24 cellular contexts compared by ENCODE assay signal in genomic region chr3:149534082-149534481, GRCh38. TPM values are rescaled to one million over a fixed set of nuclear protein-coding genes. Genes with fewer than 3 reads are reported as not detected.
A peak's percentile ranks its signal among the peaks of the same experiment; 100 is the strongest.
DNase-seq lines count a peak whose midpoint lies in the region; ATAC-seq and TF ChIP-seq lines count a peak whose summit lies in the region.
"Had no signal": no experiment of that assay in that cellular context is flagged by ENCODE, and none has a peak within 500 bp of the region (broad histone marks: within the 10 kb centered on the region; RNA-seq: fewer than 3 reads in every experiment).

No MANE protein-coding gene starts in this region.

- H3K4me3 ChIP-seq in right atrium auricular region (no peak overlapping the region), heart right ventricle (no peak overlapping the region), gastroesophageal sphincter (no peak overlapping the region), skin epidermis (no peak overlapping the region)

- H3K27me3 ChIP-seq in right atrium auricular region (no peaks in the 10 kb centered on the region), heart right ventricle (no peaks in the 10 kb centered on the region), gastroesophageal sphincter (no peaks in the 10 kb centered on the region)

- intact Hi-C loops in heart right ventricle (cut with DNase I) (loop anchor here in 7 of 10 donors (5.0 to 10.0 kb wide), 5 partner anchors 33 to 183 kb away; partner anchors contain the start of gene WWTR1 (in 2 of the 7)), natural killer cell (cut with micrococcal nuclease) (loop anchor here (5.0 kb wide), 1 partner anchor 183 kb away; no protein-coding TSS in a partner anchor)

- H3K4me1 ChIP-seq in right atrium auricular region, result peaks cover 0 to 62% of the 10 kb centered on the region in 2 donors
- peaks cover 8 to 66% (median 47%) of the 10 kb centered on the region in 9 donors for H3K4me1 ChIP-seq in heart right ventricle
- H3K4me1 ChIP-seq in gastroesophageal sphincter, result peaks cover 28 to 99% (median 29%) of the 10 kb centered on the region in 3 donors

- H3K9me3 ChIP-seq in right atrium auricular region (no peaks in the 10 kb centered on the region), heart right ventricle (no peaks in the 10 kb centered on the region), gastroesophageal sphincter (no peaks in the 10 kb centered on the region)

- H3K4me3 Mint-ChIP-seq in natural killer cell, result no peak overlapping the region
- H3K4me3 Mint-ChIP-seq: memory B cell, T-cell had no signal

- TF ChIP-seq POLR2A in gastroesophageal sphincter (IDR thresholded peaks at IDR 0.05), result no peak

- H3K36me3 Mint-ChIP-seq in natural killer cell, result no peaks in the 10 kb centered on the region
- H3K36me3 Mint-ChIP-seq: CD14-positive monocyte, memory B cell, T-cell had no signal

- DNase-seq in right atrium auricular region (ENCODE audit: low spot score), result no peak
- DNase-seq in heart right ventricle, result no peak
- DNase-seq in activated CD4-positive, alpha-beta T cell treated with anti-CD3 and anti-CD28 coated beads, Interleukin-2, amount 50 U/mL, for 4 hours, result no peak
- no peak for DNase-seq in natural killer cell
- DNase-seq: ACHN; activated CD4-positive, alpha-beta T cell treated with anti-CD3 and anti-CD28 coated beads, Interleukin-2, amount 50 U/mL, for 48 hours; activated naive CD4-positive, alpha-beta T cell; DMS 273 treated with DMSO at 0.1 percent for 48 hours; foreskin fibroblast; Kasumi-1; T-cell; trophoblast cell; WERI-Rb-1 had no signal

- H3K9me3 Mint-ChIP-seq in natural killer cell, result no peaks in the 10 kb centered on the region
- H3K9me3 Mint-ChIP-seq: CD14-positive monocyte, memory B cell, T-cell had no signal

- peaks cover 4 to 23% of the 10 kb centered on the region in 2 donors for H3K27me3 Mint-ChIP-seq in natural killer cell (ENCODE audit: low read depth in 2 of 2)
- H3K27me3 Mint-ChIP-seq: memory B cell had no signal

- peak overlapping the region; percentile 36 to 53 for H3K27ac ChIP-seq in right atrium auricular region
- peak overlapping the region in 2 of 10 donors; percentile 2 to 5 for H3K27ac ChIP-seq in heart right ventricle
- peak overlapping the region; percentile 56 to 82 (median 76) for H3K27ac ChIP-seq in gastroesophageal sphincter
- H3K27ac ChIP-seq in skin epidermis, result peak overlapping the region in 12 of 21 experiments; percentile 2 to 81 (median 56)
- H3K27ac ChIP-seq: WERI-Rb-1 had no signal

- ATAC-seq in heart right ventricle, result no peak
- no peak for ATAC-seq in gastroesophageal sphincter
- ATAC-seq in HG03378 (IDR thresholded peaks at IDR 0.05; ENCODE audit: unreplicated experiment), result no peak
- ATAC-seq in GM21529 (IDR thresholded peaks at IDR 0.05; ENCODE audit: unreplicated experiment), result no peak
- ATAC-seq in natural killer cell, result no peak
- ATAC-seq: T-cell had no signal

- TF ChIP-seq CTCF in right atrium auricular region (IDR thresholded peaks at IDR 0.05) (no peak), heart right ventricle (IDR thresholded peaks at IDR 0.05) (no peak), gastroesophageal sphincter (IDR thresholded peaks at IDR 0.05) (no peak), natural killer cell (IDR thresholded peaks at IDR 0.05) (no peak)

- 96% methylated on average over 4 of the region's 4 CpGs for WGBS in heart right ventricle, 2 donors
- WGBS in gastroesophageal sphincter (ENCODE audit: low coverage in 1 of 2), 2 donors, result 93 to 100% methylated on average over 1 to 4 of the region's 4 CpGs

- no peak overlapping the region for H3K27ac Mint-ChIP-seq in natural killer cell
- H3K27ac Mint-ChIP-seq: CD14-positive monocyte, memory B cell, T-cell had no signal

- H3K4me1 Mint-ChIP-seq in natural killer cell, result peaks cover 18 to 19% of the 10 kb centered on the region in 2 donors

- H3K36me3 ChIP-seq in right atrium auricular region, result no peaks in the 10 kb centered on the region
- H3K36me3 ChIP-seq in heart right ventricle, result peaks cover 0 to 5% (median 0%) of the 10 kb centered on the region in 9 donors
- no peaks in the 10 kb centered on the region for H3K36me3 ChIP-seq in gastroesophageal sphincter
- H3K36me3 ChIP-seq: WERI-Rb-1 had no signal

- TF ChIP-seq EP300 in gastroesophageal sphincter (IDR thresholded peaks at IDR 0.05), result no peak

RNA-seq across cellular contexts. Expression of gene TM4SF4, which starts 59.6 kb away (rescaled TPM):
- total RNA-seq in right atrium auricular region (not detected), heart right ventricle (not detected), gastroesophageal sphincter (1 to 10 TPM in 3 of 4 donors, not detected in 1; 1.3 to 3.2 (median 2.2) TPM), natural killer cell (not detected)
- not detected for polyA plus RNA-seq in heart right ventricle
- total RNA-seq: endothelial cell of umbilical vein, HT1080, pulmonary artery endothelial cell had no signal
- polyA plus RNA-seq: endothelial cell of umbilical vein, keratinocyte, neural cell had no signal
